24 cellular contexts compared by ENCODE assay signal in the genomic region with DNA sequence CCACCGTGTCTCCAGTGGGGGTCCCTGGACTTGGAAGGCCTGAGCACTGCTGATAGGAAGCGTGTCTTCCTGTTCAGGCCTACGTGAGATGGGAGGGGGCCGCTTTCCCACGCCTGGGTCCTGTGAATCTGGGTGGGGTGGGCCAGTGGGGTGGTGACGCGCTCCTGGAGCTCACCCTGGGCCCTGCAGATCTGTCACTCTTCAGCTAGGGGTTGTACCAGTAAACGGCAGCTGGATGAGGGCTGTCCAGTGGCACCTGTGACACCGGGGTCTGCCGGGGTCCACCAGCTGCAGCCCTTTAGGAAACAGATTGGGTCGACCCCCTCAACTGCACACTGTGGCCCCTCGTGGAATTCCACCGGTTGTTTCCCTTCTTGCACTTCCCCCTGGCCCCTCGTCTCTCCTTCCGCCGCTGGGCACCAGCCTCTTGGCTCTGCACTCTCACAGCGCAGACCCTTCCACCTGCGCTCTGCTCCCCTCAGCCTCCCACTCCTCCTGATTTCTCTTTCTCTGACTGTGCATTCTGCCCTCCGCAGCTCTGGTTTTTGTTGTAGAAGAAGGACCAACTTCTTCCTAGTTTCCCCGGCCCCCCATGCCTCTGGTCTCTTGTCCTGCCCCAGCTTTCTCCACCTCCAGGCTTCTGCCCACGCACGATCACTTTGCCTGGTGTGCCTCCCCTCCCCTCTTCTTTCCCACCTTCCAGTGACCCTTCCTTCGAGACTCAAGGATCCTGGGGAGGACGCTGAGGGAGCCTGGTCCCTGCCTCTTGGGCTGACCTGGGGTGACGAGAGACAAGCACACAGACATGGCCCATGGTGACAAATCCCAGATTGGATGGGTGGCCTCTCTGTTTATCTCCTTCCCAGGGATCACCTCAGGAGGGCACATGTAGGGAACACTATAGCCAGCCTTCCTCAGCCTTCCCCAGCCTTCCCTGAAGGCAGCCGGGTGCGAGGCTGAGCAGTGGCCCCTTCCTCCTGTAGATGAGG. TPM values are rescaled to one million over a fixed set of nuclear protein-coding genes. Genes with fewer than 3 reads are reported as not detected.
DNase-seq lines count a peak whose midpoint lies in the region; ATAC-seq and TF ChIP-seq lines count a peak whose summit lies in the region.
"Had no signal": no experiment of that assay in that cellular context is flagged by ENCODE, and none has a peak within 500 bp of the region (broad histone marks: within the 10 kb centered on the region; RNA-seq: fewer than 3 reads in every experiment).

No MANE protein-coding gene starts in this region.

- H3K36me3 ChIP-seq in SK-N-MC (ENCODE audit: insufficient read depth, low read length) (peaks cover 5% of the 10 kb centered on the region; the same call in 1 of the 2 replicates), iPS-15b (ENCODE audit: control insufficient read depth, insufficient read depth, low read length) (no peaks in the 10 kb centered on the region), osteoblast (ENCODE audit: insufficient read depth, low read length) (peaks cover 29% of the 10 kb centered on the region)
- H3K36me3 ChIP-seq: breast epithelium, ovary, spleen, suprapubic skin, uterus had no signal

- H3K9ac ChIP-seq in SK-N-MC (ENCODE audit: insufficient read length) (peak overlapping the region; percentile 23), iPS-15b (ENCODE audit: low read depth, low read length) (peak overlapping the region; percentile 26)

- H4K20me1 ChIP-seq in osteoblast (ENCODE audit: insufficient read depth, low read length): peaks cover 61% of the 10 kb centered on the region

- peak overlapping the region; percentile 67; the same call in 1 of the 2 replicates for H3K27ac ChIP-seq in SK-N-MC
- peak overlapping the region; percentile 73 for H3K27ac ChIP-seq in osteoblast (ENCODE audit: low read depth, low read length)
- no peak overlapping the region for H3K27ac ChIP-seq in substantia nigra (ENCODE audit: low read depth, low read length, poor library complexity, severe bottlenecking)
- H3K27ac ChIP-seq: coronary artery, ovary, spleen, suprapubic skin, uterus had no signal

- H3K4me1 ChIP-seq in iPS-15b (ENCODE audit: control insufficient read depth, insufficient read depth, low read length) (peaks cover 9% of the 10 kb centered on the region), osteoblast (ENCODE audit: insufficient read depth, low read length) (peaks cover 45% of the 10 kb centered on the region)
- H3K4me1 ChIP-seq: breast epithelium had no signal

- TF ChIP-seq CTCF in GM13976 (IDR thresholded peaks at IDR 0.05; ENCODE audit: borderline replicate concordance, control extremely low read depth, extremely low read depth, insufficient read depth, missing control alignments) (no peak), osteoblast (IDR thresholded peaks at IDR 0.05; ENCODE audit: extremely low read depth, low read depth, low read length) (no peak)

- no peaks in the 10 kb centered on the region for H3K9me3 ChIP-seq in SK-N-MC (ENCODE audit: low read depth, low read length)
- no peaks in the 10 kb centered on the region for H3K9me3 ChIP-seq in iPS-15b (ENCODE audit: control insufficient read depth, insufficient read depth, low read length)
- no peaks in the 10 kb centered on the region for H3K9me3 ChIP-seq in osteoblast (ENCODE audit: low read depth, low read length)
- H3K9me3 ChIP-seq: breast epithelium, ovary, SJSA1, spleen, suprapubic skin, uterus had no signal

- ATAC-seq in HG02610 (IDR thresholded peaks at IDR 0.05; ENCODE audit: unreplicated experiment): no peak
- ATAC-seq: stimulated activated effector memory CD8-positive, alpha-beta T cell treated with anti-CD3 and anti-CD28 coated beads, Interleukin-12 subunit alpha, Interleukin-12 subunit beta, amount 100 ng/mL, for 72 hours had no signal

- H3K4me3 ChIP-seq in SK-N-MC (no peak overlapping the region), iPS-15b (ENCODE audit: low read depth, low read length) (no peak overlapping the region), osteoblast (ENCODE audit: insufficient read depth, low read length) (no peak overlapping the region)
- H3K4me3 ChIP-seq: breast epithelium, coronary artery, ovary, SJSA1, spleen, suprapubic skin, uterus had no signal

- no peak overlapping the region for H2AFZ ChIP-seq in osteoblast (ENCODE audit: low read length)

- in situ Hi-C loops in GM13976 (cut with MboI; ENCODE audit: low sequenced_read_pairs, unreplicated experiment): no loop called here

- H3K27me3 ChIP-seq in iPS-15b (ENCODE audit: control insufficient read depth, insufficient read depth, low read length): no peaks in the 10 kb centered on the region
- H3K27me3 ChIP-seq in osteoblast (ENCODE audit: insufficient read depth, low read length): no peaks in the 10 kb centered on the region
- H3K27me3 ChIP-seq: ovary, SJSA1, uterus had no signal

- H3K79me2 ChIP-seq in osteoblast (ENCODE audit: insufficient read depth, low read length): peaks cover 88% of the 10 kb centered on the region

- no peak overlapping the region for H3K4me2 ChIP-seq in osteoblast (ENCODE audit: insufficient read depth, low read length)

- DNase-seq in GM13976 (ENCODE audit: low spot score) (peak; percentile 16), SK-N-MC (ENCODE audit: low read depth, low spot score) (no peak), osteoblast (ENCODE audit: insufficient read length, low spot score, missing footprints) (peak; percentile 58), substantia nigra (lab: John Stamatoyannopoulos, UW) (no peak), cerebellar cortex (ENCODE audit: low spot score) (no peak)
- no peak for DNase-seq in NK-92 treated with Interleukin-12 subunit alpha and Interleukin-12 subunit beta, amount 100 ng/mL, for 24 hours (lab: John Stamatoyannopoulos, UW)
- DNase-seq: activated naive CD4-positive, alpha-beta T cell treated with anti-CD3 and anti-CD28 coated beads for 36 hours; CD4-positive, CD25-positive, alpha-beta regulatory T cell; kidney; NCI-H1694; NCI-H526; ovary; retina; spleen; stimulated activated CD4-positive, alpha-beta T cell treated with anti-CD3 and anti-CD28 coated beads, Interleukin-2, amount 100 ng/mL, for 48 hours; T-helper 2 cell; uterus had no signal

RNA-seq across cellular contexts. Expression of a gene that starts 4.8 kb away (rescaled TPM):
- 443 and 552 TPM in 2 replicates for total RNA-seq in osteoblast

Comparison
In these comparisons a context has a peak if more than half of its experiments do, and no peak if none do; other contexts are left out.
1. DNase-seq: peak in GM13976 (single experiment) and osteoblast (single experiment); none in SK-N-MC (single experiment), substantia nigra (0 of 49), cerebellar cortex (single experiment) and NK-92 treated with Interleukin-12 subunit alpha and Interleukin-12 subunit beta, amount 100 ng/mL, for 24 hours (single experiment).